In the genomic region with DNA sequence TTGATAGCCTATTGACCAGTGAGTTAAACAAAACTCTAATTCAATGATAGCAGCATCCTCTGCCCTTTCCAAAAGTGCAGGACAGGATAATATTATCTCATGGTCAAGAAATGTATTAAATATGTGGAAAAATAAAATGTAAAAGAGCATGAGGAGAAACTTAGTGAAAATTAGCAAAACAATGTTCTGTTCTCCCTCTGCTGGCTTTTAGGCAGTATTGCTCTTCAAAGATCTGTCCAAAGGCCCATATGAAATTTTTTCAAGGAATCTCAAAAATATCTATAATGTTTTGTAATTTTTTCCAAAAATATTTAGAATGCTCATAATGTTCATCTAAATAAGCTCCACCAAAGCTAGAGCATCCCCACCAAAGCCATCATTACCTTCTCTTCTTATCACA, we compare ENCODE assay signal across 13 cellular contexts. TPM values are rescaled to one million over a fixed set of nuclear protein-coding genes. Genes with fewer than 3 reads are reported as not detected.
A peak's percentile ranks its signal among the peaks of the same experiment; 100 is the strongest.
DNase-seq lines count a peak whose midpoint lies in the region; ATAC-seq, FAIRE-seq and TF ChIP-seq lines count a peak whose summit lies in the region.
"Had no signal": no experiment of that assay in that cellular context is flagged by ENCODE, and none has a peak within 500 bp of the region (broad histone marks: within the 10 kb centered on the region; RNA-seq: fewer than 3 reads in every experiment).

No MANE protein-coding gene starts in this region.

- no peaks in the 10 kb centered on the region for H3K4me1 ChIP-seq in hepatocyte (ENCODE audit: insufficient read depth)
- H3K4me1 ChIP-seq in prostate gland (replicated peaks): no peaks in the 10 kb centered on the region

- in situ Hi-C loops in ACHN (cut with HindIII; ENCODE audit: low pct_ligation_motif_present, low pct_unique_long_range_greater_than_20kb, low sequenced_read_pairs): no loop called here

- TF ChIP-seq CTCF in GM12875 (IDR thresholded peaks at IDR 0.05; ENCODE audit: borderline replicate concordance, insufficient read depth, low read depth, low read length) (peak; percentile 35; the same call in 1 of the 2 replicates), hepatocyte (IDR thresholded peaks at IDR 0.05; ENCODE audit: poor library complexity) (peak; percentile 66), prostate gland (IDR thresholded peaks at IDR 0.05) (peak in 2 of 4 experiments; percentile 15 to 29)

- FAIRE-seq in TTC549 (lab: Jason Lieb, UNC): peak; percentile 7

- no peak overlapping the region for H3K4me2 ChIP-seq in hepatocyte

- H3K4me3 ChIP-seq in GM12875 (ENCODE audit: low read depth, low read length): no peak overlapping the region
- no peak overlapping the region for H3K4me3 ChIP-seq in hepatocyte
- H3K4me3 ChIP-seq in prostate gland: no peak overlapping the region

- H3K79me2 ChIP-seq in hepatocyte: no peaks in the 10 kb centered on the region

- H3K27ac ChIP-seq in hepatocyte (no peak overlapping the region), prostate gland (no peak overlapping the region)

- H3K27me3 ChIP-seq in hepatocyte (no peaks in the 10 kb centered on the region), prostate gland (replicated peaks; ENCODE audit: insufficient read depth) (no peaks in the 10 kb centered on the region)

- no peak for TF ChIP-seq POLR2A in prostate gland (IDR thresholded peaks at IDR 0.05)

- intact Hi-C loops in prostate gland (cut with DNase I): no loop called here

- no peaks in the 10 kb centered on the region for H3K36me3 ChIP-seq in hepatocyte (replicated peaks; ENCODE audit: insufficient read depth, low read depth)
- H3K36me3 ChIP-seq in prostate gland: no peaks in the 10 kb centered on the region

- H4K20me1 ChIP-seq in hepatocyte (ENCODE audit: insufficient read depth, poor library complexity, severe bottlenecking): no peaks in the 10 kb centered on the region

- ATAC-seq in GM21786 (IDR thresholded peaks at IDR 0.05; ENCODE audit: unreplicated experiment): no peak
- ATAC-seq: stimulated activated effector memory CD8-positive, alpha-beta T cell treated with anti-CD3 and anti-CD28 coated beads, Interleukin-12 subunit alpha, Interleukin-12 subunit beta, amount 100 ng/mL, for 72 hours had no signal

- H2AFZ ChIP-seq in hepatocyte: no peak overlapping the region

- peak; percentile 14 for DNase-seq in ACHN
- peak; percentile 15 for DNase-seq in hepatocyte (ENCODE audit: low spot score)
- no peak for DNase-seq in germinal center (ENCODE audit: low spot score)
- DNase-seq in activated gamma-delta T cell treated with Interleukin-2 at 50 U/mL for 16 hours: no peak
- DNase-seq in prostate gland (ENCODE audit: low spot score): no peak
- DNase-seq: activated naive CD4-positive, alpha-beta T cell treated with anti-CD3 and anti-CD28 coated beads, Interleukin-2, amount 10 ng/mL, durations not matched to agents 7 days and 5 days; hippocampal formation; NCI-H345; T-helper 9 cell had no signal

- no peaks in the 10 kb centered on the region for H3K9me2 ChIP-seq in hepatocyte (replicated peaks; ENCODE audit: insufficient read depth)

- H3K9me3 ChIP-seq in hepatocyte (ENCODE audit: low read depth) (no peaks in the 10 kb centered on the region), prostate gland (no peaks in the 10 kb centered on the region)

RNA-seq across cellular contexts. Expression of a gene that starts 8.3 kb away (rescaled TPM):
- total RNA-seq in hepatocyte: 21.7 and 26.5 TPM in 2 replicates
- polyA plus RNA-seq in hepatocyte: 16.6 and 22.2 TPM in 2 replicates
- 10 to 100 TPM; 26.0 to 27.9 TPM for total RNA-seq in prostate gland

Comparison
In these comparisons a context has a peak if more than half of its experiments do, and no peak if none do; other contexts are left out.
1. DNase-seq: peak in ACHN (single experiment) and hepatocyte (single experiment); none in germinal center (single experiment), activated gamma-delta T cell treated with Interleukin-2 at 50 U/mL for 16 hours (single experiment) and prostate gland (single experiment).